Comparison of ENCODE assay signal across 16 cellular contexts in genomic region chr9:34045903-34046302, GRCh38. TPM values are rescaled to one million over a fixed set of nuclear protein-coding genes. Genes with fewer than 3 reads are reported as not detected.
DNase-seq lines count a peak whose midpoint lies in the region; ATAC-seq, FAIRE-seq and TF ChIP-seq lines count a peak whose summit lies in the region.
"Had no signal": no experiment of that assay in that cellular context is flagged by ENCODE, and none has a peak within 500 bp of the region (broad histone marks: within the 10 kb centered on the region; RNA-seq: fewer than 3 reads in every experiment).

No MANE protein-coding gene starts in this region.

- ATAC-seq in A549 (no peak), GM23338 (no peak)
- ATAC-seq: natural killer cell treated with Interleukin-12 subunit alpha and Interleukin-12 subunit beta and Interleukin-15 and Interleukin-18, amount 100 ng/mL, for 72 hours had no signal

- TF ChIP-seq EP300 in A549 (IDR thresholded peaks at IDR 0.05) = no peak
- TF ChIP-seq EP300 in esophagus muscularis mucosa (IDR thresholded peaks at IDR 0.05) = no peak

- no peak overlapping the region for H2AFZ ChIP-seq in GM23338

- no peaks in the 10 kb centered on the region for H3K9me2 ChIP-seq in GM23338 (ENCODE audit: insufficient read depth)

- peaks cover 24% of the 10 kb centered on the region for H3K4me1 Mint-ChIP-seq in GM23338
- H3K4me1 Mint-ChIP-seq in activated T-helper 1 cell treated with anti-CD3 and anti-CD28 coated beads, Interleukin-12 subunit alpha, Interleukin-12 subunit beta, Interleukin-2, Interleukin-4 antibody, amounts not matched to agents 30 ng/mL and 10 ng/mL and 1 ng/mL, durations not matched to agents 14 hours and 24 hours and 36 hours (ENCODE audit: low read depth) = peaks cover 33% of the 10 kb centered on the region

- POLR2A ChIA-PET in A549 (lab: Yijun Ruan, JAX) = interaction anchor here (1.0 kb wide), 1 partner anchor 133 kb away, joined by 3 read pairs; the partner anchor contains the start of gene UBAP1
- POLR2A ChIA-PET in GM10248 (lab: Yijun Ruan, JAX) = interaction anchor here (0.5 kb wide), 1 partner anchor 135 kb away, joined by 4 read pairs; no protein-coding TSS in a partner anchor

- no peak for TF ChIP-seq POLR2A in A549 (IDR thresholded peaks at IDR 0.05; ENCODE audit: low read length)
- TF ChIP-seq POLR2A in esophagus muscularis mucosa (IDR thresholded peaks at IDR 0.05; ENCODE audit: low read depth) = no peak
- TF ChIP-seq POLR2A in lower leg skin (IDR thresholded peaks at IDR 0.05) = no peak

- no peak for TF ChIP-seq CTCF in A549 (IDR thresholded peaks at IDR 0.05)
- TF ChIP-seq CTCF in GM23338 (conservative IDR thresholded peaks at IDR 0.05; ENCODE audit: low read depth in 2 of 2) = no peak
- no peak for TF ChIP-seq CTCF in esophagus muscularis mucosa (IDR thresholded peaks at IDR 0.05)
- no peak for TF ChIP-seq CTCF in GM10248 (IDR thresholded peaks at IDR 0.05; ENCODE audit: control extremely low read depth, extremely low read depth, low read depth, missing control alignments)
- no peak for TF ChIP-seq CTCF in lower leg skin (IDR thresholded peaks at IDR 0.05)

- CTCF ChIA-PET in A549 (lab: Yijun Ruan, JAX) = interaction anchor here (0.6 to 2.5 kb wide), 4 partner anchors 15 to 234 kb away, joined by 3 to 7 read pairs (median 4); no protein-coding TSS in a partner anchor
- CTCF ChIA-PET in GM10248 (lab: Yijun Ruan, JAX) = no interaction called here

- WGBS in A549 (ENCODE audit: missing lambda C conversion rate) = 77% methylated on average over 3 of the region's 3 CpGs
- WGBS in esophagus muscularis mucosa = 81% methylated on average over 3 of the region's 3 CpGs
- 39 to 51% methylated on average over 3 of the region's 3 CpGs for WGBS in lower leg skin, 2 donors

- peaks cover 8% of the 10 kb centered on the region; the same call in 1 of the 2 replicates for H3F3A ChIP-seq in GM23338 (replicated peaks; ENCODE audit: low read depth)

- peaks cover 50% of the 10 kb centered on the region for H4K20me1 ChIP-seq in GM23338 (replicated peaks; ENCODE audit: insufficient read depth)

- no peak for TF ChIP-seq RAD21 in A549 (conservative IDR thresholded peaks at IDR 0.05 in 1 of 2, IDR thresholded peaks at IDR 0.05 in 1 of 2)

- H3K4me3 ChIP-seq in A549 (no peak overlapping the region), GM23338 (peak overlapping the region; percentile 99), iPS-20b (ENCODE audit: low read length) (0 out of 2 replicates have a peak overlapping the region, but pooled peaks have one; percentile 26), esophagus muscularis mucosa (no peak overlapping the region), lower leg skin (ENCODE audit: low read depth, poor library complexity, severe bottlenecking) (no peak overlapping the region)
- H3K4me3 ChIP-seq: sigmoid colon had no signal

- peaks cover 22% of the 10 kb centered on the region for H3K36me3 Mint-ChIP-seq in GM23338 (ENCODE audit: low read depth)
- H3K36me3 Mint-ChIP-seq in activated T-helper 1 cell treated with anti-CD3 and anti-CD28 coated beads, Interleukin-12 subunit alpha, Interleukin-12 subunit beta, Interleukin-2, Interleukin-4 antibody, amounts not matched to agents 30 ng/mL and 10 ng/mL and 1 ng/mL, durations not matched to agents 14 hours and 24 hours and 36 hours (ENCODE audit: low read depth) = peaks cover 10% of the 10 kb centered on the region
- H3K36me3 Mint-ChIP-seq: natural killer cell treated with Interleukin-12 subunit alpha and Interleukin-12 subunit beta and Interleukin-15 and Interleukin-18, amount 100 ng/mL, for 72 hours had no signal

- H3K36me3 ChIP-seq in GM23338 (ENCODE audit: insufficient read depth) (peaks cover 2% of the 10 kb centered on the region; the same call in 1 of the 2 replicates), iPS-20b (ENCODE audit: insufficient read depth, low read depth, low read length) (peaks cover 22% of the 10 kb centered on the region; the same call in 1 of the 2 replicates), esophagus muscularis mucosa (peaks cover 0 to 9% (median 0%) of the 10 kb centered on the region in 4 donors)
- H3K36me3 ChIP-seq: sigmoid colon had no signal

- no peak overlapping the region for H3K27ac Mint-ChIP-seq in GM23338
- H3K27ac Mint-ChIP-seq in activated T-helper 1 cell treated with anti-CD3 and anti-CD28 coated beads, Interleukin-12 subunit alpha, Interleukin-12 subunit beta, Interleukin-2, Interleukin-4 antibody, amounts not matched to agents 30 ng/mL and 10 ng/mL and 1 ng/mL, durations not matched to agents 14 hours and 24 hours and 36 hours = peak overlapping the region; percentile 53

- H3K27me3 Mint-ChIP-seq in GM23338 (ENCODE audit: insufficient read depth, low read depth, poor library complexity) = peaks cover 15% of the 10 kb centered on the region
- H3K27me3 Mint-ChIP-seq in activated T-helper 1 cell treated with anti-CD3 and anti-CD28 coated beads, Interleukin-12 subunit alpha, Interleukin-12 subunit beta, Interleukin-2, Interleukin-4 antibody, amounts not matched to agents 30 ng/mL and 10 ng/mL and 1 ng/mL, durations not matched to agents 14 hours and 24 hours and 36 hours (ENCODE audit: insufficient read depth) = no peaks in the 10 kb centered on the region
- H3K27me3 Mint-ChIP-seq: natural killer cell treated with Interleukin-12 subunit alpha and Interleukin-12 subunit beta and Interleukin-15 and Interleukin-18, amount 100 ng/mL, for 72 hours had no signal

- intact Hi-C loops in activated T-helper 1 cell treated with anti-CD3 and anti-CD28 coated beads, Interleukin-12 subunit alpha, Interleukin-12 subunit beta, Interleukin-2, Interleukin-4 antibody, amounts not matched to agents 30 ng/mL and 10 ng/mL and 1 ng/mL, durations not matched to agents 14 hours and 24 hours and 36 hours (cut with micrococcal nuclease) = loop anchor here (5.0 kb wide), 1 partner anchor 574 kb away; the partner anchor contains the start of gene NOL6
- intact Hi-C loops in esophagus muscularis mucosa (cut with DNase I) = no loop called here
- intact Hi-C loops in lower leg skin (cut with DNase I; ENCODE audit: low total_unique reads) = no loop called here

- DNase-seq in A549 (ENCODE audit: low read depth in 1 of 2, low spot score in 1 of 2) (no peak), GM23338 (ENCODE audit: low spot score) (no peak), esophagus muscularis mucosa (ENCODE audit: extremely low spot score) (no peak), GM10248 (ENCODE audit: extremely low spot score) (no peak), lower leg skin (ENCODE audit: low spot score in 2 of 2) (no peak), NCI-H2196 (lab: John Stamatoyannopoulos, UW; ENCODE audit: unreplicated experiment) (no peak)
- DNase-seq in activated T-helper 1 cell treated with anti-CD3 and anti-CD28 coated beads, Interleukin-12 subunit alpha, Interleukin-12 subunit beta, Interleukin-2, Interleukin-4 antibody, amounts not matched to agents 30 ng/mL and 10 ng/mL and 1 ng/mL, durations not matched to agents 14 hours and 24 hours and 36 hours (ENCODE audit: low spot score) = no peak
- DNase-seq: AML-193; dermis blood vessel endothelial cell; NCI-H1048; NCI-H2171 treated with DMSO at 0.1 percent for 48 hours; sigmoid colon; stimulated activated CD4-positive, alpha-beta T cell treated with anti-CD3 and anti-CD28 coated beads, Interleukin-4, amount 100 ng/mL, for 1 hour had no signal

- H3K9me3 ChIP-seq in A549 (no peaks in the 10 kb centered on the region), iPS-20b (ENCODE audit: insufficient read depth, low read depth, low read length) (no peaks in the 10 kb centered on the region), esophagus muscularis mucosa (no peaks in the 10 kb centered on the region)
- H3K9me3 ChIP-seq: sigmoid colon had no signal

- H3K27ac ChIP-seq in A549 (no peak overlapping the region), GM23338 (ENCODE audit: low read depth) (no peak overlapping the region), iPS-20b (ENCODE audit: low read length) (no peak overlapping the region), esophagus muscularis mucosa (replicated peaks in 1 of 4) (no peak overlapping the region)
- H3K27ac ChIP-seq: sigmoid colon had no signal

- H3K27me3 ChIP-seq in GM23338 (ENCODE audit: insufficient read depth) (no peaks in the 10 kb centered on the region), iPS-20b (ENCODE audit: insufficient read depth, low read length) (no peaks in the 10 kb centered on the region), esophagus muscularis mucosa (no peaks in the 10 kb centered on the region)
- H3K27me3 ChIP-seq: sigmoid colon had no signal

- H3K9me3 Mint-ChIP-seq in GM23338 = no peaks in the 10 kb centered on the region; the same call in 2 of the 3 replicates
- H3K9me3 Mint-ChIP-seq in activated T-helper 1 cell treated with anti-CD3 and anti-CD28 coated beads, Interleukin-12 subunit alpha, Interleukin-12 subunit beta, Interleukin-2, Interleukin-4 antibody, amounts not matched to agents 30 ng/mL and 10 ng/mL and 1 ng/mL, durations not matched to agents 14 hours and 24 hours and 36 hours = no peaks in the 10 kb centered on the region
- H3K9me3 Mint-ChIP-seq: natural killer cell treated with Interleukin-12 subunit alpha and Interleukin-12 subunit beta and Interleukin-15 and Interleukin-18, amount 100 ng/mL, for 72 hours had no signal

- peaks cover 77% of the 10 kb centered on the region for H3K79me2 ChIP-seq in GM23338 (replicated peaks; ENCODE audit: insufficient read depth)

- FAIRE-seq in A549 (lab: Jason Lieb, UNC) = no peak
- FAIRE-seq: HTR-8/SVneo had no signal

- no peak overlapping the region for H3K9ac ChIP-seq in iPS-20b (ENCODE audit: low read depth, low read length)

- H3K4me3 Mint-ChIP-seq in GM23338 = 0 out of 3 replicates have a peak overlapping the region, but pooled peaks have one; percentile 13
- H3K4me3 Mint-ChIP-seq in activated T-helper 1 cell treated with anti-CD3 and anti-CD28 coated beads, Interleukin-12 subunit alpha, Interleukin-12 subunit beta, Interleukin-2, Interleukin-4 antibody, amounts not matched to agents 30 ng/mL and 10 ng/mL and 1 ng/mL, durations not matched to agents 14 hours and 24 hours and 36 hours = no peak overlapping the region

- peaks cover 29% of the 10 kb centered on the region for H3K4me1 ChIP-seq in A549
- peaks cover 35% of the 10 kb centered on the region for H3K4me1 ChIP-seq in GM23338 (ENCODE audit: insufficient read depth)
- H3K4me1 ChIP-seq in iPS-20b (ENCODE audit: insufficient read depth, low read length) = peaks cover 7% of the 10 kb centered on the region; the same call in 1 of the 2 replicates
- H3K4me1 ChIP-seq in esophagus muscularis mucosa = peaks cover 24 to 46% (median 30%) of the 10 kb centered on the region in 4 donors

- H3K4me2 ChIP-seq in A549 (peak overlapping the region; percentile 92), GM23338 (peak overlapping the region; percentile 80)

RNA-seq across cellular contexts. Expression of gene UBAP2, which starts 2.8 kb away (rescaled TPM):
- polyA plus RNA-seq in A549 (2011; rRNA removed) (25.0 and 26.8 TPM in 2 replicates), A549 (2017; fragmentation: RNase III; extraction: RNeasy Plus Mini Kit Qiagen cat#74134 plus additional on column Dnase treatment) (29.5 to 32.9 TPM (median 30.0 TPM) in 3 replicates), GM23338 (2016; fragmentation: Nextera tagmentation; extraction: Ambion mirVana) (47.4 and 57.7 TPM in 2 replicates)
- polyA plus RNA-seq in A549 (2012; cell fraction: cytosol; rRNA removed) = 38.9 and 52.6 TPM in 2 replicates
- 85.6 and 111 TPM in 2 replicates for polyA plus RNA-seq in A549 (2012; cell fraction: nucleus; rRNA removed)
- polyA minus RNA-seq in A549 (2011; rRNA and poly(A)+ RNA removed) = 32.4 and 40.0 TPM in 2 replicates
- 51.7 and 56.4 TPM in 2 replicates for total RNA-seq in GM23338 (2014; rRNA removed; shearing (Covaris generic))
- total RNA-seq in activated T-helper 1 cell treated with anti-CD3 and anti-CD28 coated beads, Interleukin-12 subunit alpha, Interleukin-12 subunit beta, Interleukin-2, Interleukin-4 antibody, amounts not matched to agents 30 ng/mL and 10 ng/mL and 1 ng/mL, durations not matched to agents 14 hours and 24 hours and 36 hours = 56.2 and 57.4 TPM in 2 replicates
- total RNA-seq in esophagus muscularis mucosa (10 to 100 TPM; 31.0 to 49.6 (median 37.6) TPM), lower leg skin (10 to 100 TPM; 20.0 to 29.1 (median 28.6) TPM)

Comparison
In these comparisons a context has a peak if more than half of its experiments do, and no peak if none do; other contexts are left out.
1. H3K4me3 ChIP-seq: peak in GM23338 (single experiment) and iPS-20b (single experiment); none in A549 (single experiment), esophagus muscularis mucosa (0 of 4) and lower leg skin (single experiment).